18 cellular contexts compared by ENCODE assay signal in the genomic region with DNA sequence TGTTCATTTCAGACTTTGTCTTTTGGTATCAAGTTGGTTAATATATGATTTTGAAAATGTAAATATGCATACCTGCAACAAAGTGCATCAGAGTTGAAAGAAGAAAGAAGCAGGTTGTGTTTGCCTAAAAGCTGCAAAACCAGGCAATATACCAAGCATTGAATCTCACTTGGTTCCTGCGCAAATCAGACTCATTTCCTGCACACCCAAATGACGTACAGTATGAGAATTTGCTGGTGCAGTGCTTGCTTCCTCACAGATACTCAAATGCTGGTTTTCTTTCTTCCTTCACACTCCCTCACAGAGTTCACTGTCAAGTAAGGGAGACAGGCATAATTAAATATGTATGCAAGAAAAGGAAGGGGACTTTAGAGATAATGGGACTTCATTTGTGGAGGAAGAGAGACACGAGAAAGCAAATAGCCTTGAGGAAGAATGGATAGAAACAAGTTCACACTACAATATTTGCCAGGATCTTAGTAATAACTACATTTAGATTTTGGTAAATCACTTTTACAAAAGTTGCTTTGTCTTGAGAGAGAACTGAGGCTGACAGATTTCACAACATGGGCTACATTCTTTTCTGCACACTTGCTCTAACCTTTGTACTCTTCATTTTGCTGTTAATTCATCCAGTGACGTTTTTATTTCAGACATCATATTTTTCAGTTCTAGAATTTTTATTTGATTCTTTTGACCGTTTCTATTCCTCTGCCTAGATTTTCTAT. TPM values are rescaled to one million over a fixed set of nuclear protein-coding genes. Genes with fewer than 3 reads are reported as not detected.
DNase-seq lines count a peak whose midpoint lies in the region; ATAC-seq, FAIRE-seq and TF ChIP-seq lines count a peak whose summit lies in the region.
"Had no signal": no experiment of that assay in that cellular context is flagged by ENCODE, and none has a peak within 500 bp of the region (broad histone marks: within the 10 kb centered on the region; RNA-seq: fewer than 3 reads in every experiment).

No MANE protein-coding gene starts in this region.

- peaks cover 46% of the 10 kb centered on the region for H3K4me1 ChIP-seq in CD4-positive, CD25-positive, alpha-beta regulatory T cell (ENCODE audit: control insufficient read depth, insufficient read depth, low read length, poor library complexity, severe bottlenecking)
- peaks cover 95% of the 10 kb centered on the region for H3K4me1 ChIP-seq in CD4-positive, alpha-beta memory T cell (ENCODE audit: insufficient read depth, low read length)
- H3K4me1 ChIP-seq in HepG2 (ENCODE audit: insufficient read depth, low read length): peaks cover 18% of the 10 kb centered on the region
- H3K4me1 ChIP-seq: tibial artery had no signal

- no peak overlapping the region for H3K4me3 ChIP-seq in CD4-positive, CD25-positive, alpha-beta regulatory T cell (ENCODE audit: low read depth, low read length)
- no peak overlapping the region for H3K4me3 ChIP-seq in CD4-positive, alpha-beta memory T cell (ENCODE audit: low read length in 2 of 2)
- H3K4me3 ChIP-seq in HepG2 (replicated peaks in 1 of 3; ENCODE audit: insufficient read depth in 1 of 3, low read depth in 2 of 3, low read length in 3 of 3) (no peak overlapping the region), MG63 (no peak overlapping the region)
- H3K4me3 ChIP-seq: gastrocnemius medialis, ovary, tibial artery had no signal

- peak; percentile 45 to 50 for ATAC-seq in CD4-positive, CD25-positive, alpha-beta regulatory T cell (ENCODE audit: low read depth in 2 of 2)
- ATAC-seq in HepG2: no peak
- ATAC-seq: gastrocnemius medialis, left ventricle myocardium superior, WTC11 had no signal

- H3K79me2 ChIP-seq in HepG2 (ENCODE audit: insufficient read depth, low read length): no peaks in the 10 kb centered on the region

- no peaks in the 10 kb centered on the region for H3K9me3 ChIP-seq in CD4-positive, CD25-positive, alpha-beta regulatory T cell (ENCODE audit: control insufficient read depth in 2 of 2, low read length in 2 of 2)
- H3K9me3 ChIP-seq in CD4-positive, alpha-beta memory T cell (ENCODE audit: control insufficient read depth in 1 of 2, low read length in 2 of 2): no peaks in the 10 kb centered on the region
- H3K9me3 ChIP-seq in HepG2 (ENCODE audit: low read length) (peaks cover 14% of the 10 kb centered on the region), MG63 (no peaks in the 10 kb centered on the region)
- H3K9me3 ChIP-seq: gastrocnemius medialis, ovary, tibial artery had no signal

- no peaks in the 10 kb centered on the region for H3K36me3 ChIP-seq in CD4-positive, CD25-positive, alpha-beta regulatory T cell (ENCODE audit: control insufficient read depth, insufficient read depth, low read length)
- H3K36me3 ChIP-seq in CD4-positive, alpha-beta memory T cell (ENCODE audit: insufficient read depth, low read length): no peaks in the 10 kb centered on the region
- H3K36me3 ChIP-seq in HepG2 (replicated peaks in 1 of 2; ENCODE audit: control insufficient read depth in 1 of 2, insufficient read depth in 2 of 2, low read length in 2 of 2): no peaks in the 10 kb centered on the region
- H3K36me3 ChIP-seq in MG63: no peaks in the 10 kb centered on the region
- H3K36me3 ChIP-seq: gastrocnemius medialis, ovary, tibial artery had no signal

- no peak for TF ChIP-seq POLR2A in HepG2 (IDR thresholded peaks at IDR 0.05; ENCODE audit: insufficient read depth in 1 of 2, low read depth in 2 of 2, low read length in 2 of 2)
- no peak for TF ChIP-seq POLR2A in GM12891 (IDR thresholded peaks at IDR 0.05; ENCODE audit: low read depth, low read length)

- peak overlapping the region; percentile 62 to 94 (median 89) for H3K27ac Mint-ChIP-seq in CD4-positive, CD25-positive, alpha-beta regulatory T cell
- peak overlapping the region; percentile 72 to 99 (median 96) for H3K27ac Mint-ChIP-seq in CD4-positive, alpha-beta memory T cell
- H3K27ac Mint-ChIP-seq in activated T-helper 1 cell treated with anti-CD3 and anti-CD28 coated beads, Interleukin-12 subunit alpha, Interleukin-12 subunit beta, Interleukin-2, Interleukin-4 antibody, amounts not matched to agents 30 ng/mL and 10 ng/mL and 1 ng/mL, durations not matched to agents 14 hours and 24 hours and 36 hours: peak overlapping the region; percentile 63
- H3K27ac Mint-ChIP-seq: WTC11 had no signal

- no peaks in the 10 kb centered on the region for H4K20me1 ChIP-seq in HepG2 (ENCODE audit: insufficient read depth, low read length)

- H3K4me3 Mint-ChIP-seq in CD4-positive, CD25-positive, alpha-beta regulatory T cell: peak overlapping the region; percentile 12 to 44 (median 18)
- peak overlapping the region in 5 of 8 donors; percentile 4 to 83 (median 58) for H3K4me3 Mint-ChIP-seq in CD4-positive, alpha-beta memory T cell
- peak overlapping the region; percentile 28 for H3K4me3 Mint-ChIP-seq in activated T-helper 1 cell treated with anti-CD3 and anti-CD28 coated beads, Interleukin-12 subunit alpha, Interleukin-12 subunit beta, Interleukin-2, Interleukin-4 antibody, amounts not matched to agents 30 ng/mL and 10 ng/mL and 1 ng/mL, durations not matched to agents 14 hours and 24 hours and 36 hours
- H3K4me3 Mint-ChIP-seq: WTC11 had no signal

- TF ChIP-seq RAD21 in HepG2 (CRISPR knock-in tag; IDR thresholded peaks at IDR 0.05): no peak

- H3K9me3 Mint-ChIP-seq in CD4-positive, CD25-positive, alpha-beta regulatory T cell: peaks cover 0 to 5% (median 0%) of the 10 kb centered on the region in 7 donors
- peaks cover 0 to 4% (median 2%) of the 10 kb centered on the region in 8 donors for H3K9me3 Mint-ChIP-seq in CD4-positive, alpha-beta memory T cell
- peaks cover 11% of the 10 kb centered on the region for H3K9me3 Mint-ChIP-seq in activated T-helper 1 cell treated with anti-CD3 and anti-CD28 coated beads, Interleukin-12 subunit alpha, Interleukin-12 subunit beta, Interleukin-2, Interleukin-4 antibody, amounts not matched to agents 30 ng/mL and 10 ng/mL and 1 ng/mL, durations not matched to agents 14 hours and 24 hours and 36 hours
- H3K9me3 Mint-ChIP-seq: WTC11 had no signal

- peaks cover 34 to 79% (median 57%) of the 10 kb centered on the region in 4 donors for H3K4me1 Mint-ChIP-seq in CD4-positive, CD25-positive, alpha-beta regulatory T cell
- H3K4me1 Mint-ChIP-seq in CD4-positive, alpha-beta memory T cell: peaks cover 67 to 85% (median 76%) of the 10 kb centered on the region in 4 donors
- peaks cover 78% of the 10 kb centered on the region for H3K4me1 Mint-ChIP-seq in activated T-helper 1 cell treated with anti-CD3 and anti-CD28 coated beads, Interleukin-12 subunit alpha, Interleukin-12 subunit beta, Interleukin-2, Interleukin-4 antibody, amounts not matched to agents 30 ng/mL and 10 ng/mL and 1 ng/mL, durations not matched to agents 14 hours and 24 hours and 36 hours (ENCODE audit: low read depth)

- TF ChIP-seq EP300 in HepG2 (IDR thresholded peaks at IDR 0.05; ENCODE audit: low read depth in 2 of 2, low read length in 2 of 2) (peak in 1 of 2 experiments; percentile 18; a peak in 1 of 4 replicates), HepG2 (CRISPR knock-in tag; IDR thresholded peaks at IDR 0.05; ENCODE audit: borderline replicate concordance) (no peak)

- H3K4me2 ChIP-seq in HepG2 (ENCODE audit: low read depth, low read length): peak overlapping the region; percentile 3; the same call in 1 of the 2 replicates

- no TSS peak for BruUV-seq in HepG2 (replicated peaks; lab: Mats Ljungman, UMichigan)

- no peaks in the 10 kb centered on the region for H3K36me3 Mint-ChIP-seq in CD4-positive, CD25-positive, alpha-beta regulatory T cell
- no peaks in the 10 kb centered on the region for H3K36me3 Mint-ChIP-seq in CD4-positive, alpha-beta memory T cell
- H3K36me3 Mint-ChIP-seq in activated T-helper 1 cell treated with anti-CD3 and anti-CD28 coated beads, Interleukin-12 subunit alpha, Interleukin-12 subunit beta, Interleukin-2, Interleukin-4 antibody, amounts not matched to agents 30 ng/mL and 10 ng/mL and 1 ng/mL, durations not matched to agents 14 hours and 24 hours and 36 hours (ENCODE audit: low read depth): peaks cover 23% of the 10 kb centered on the region
- H3K36me3 Mint-ChIP-seq: WTC11 had no signal

- H2AFZ ChIP-seq in HepG2 (ENCODE audit: low read length): no peak overlapping the region

- FAIRE-seq in HepG2 (lab: Jason Lieb, UNC): no peak
- FAIRE-seq in GM19239 (lab: Jason Lieb, UNC): no peak
- FAIRE-seq in GM12891 (lab: Jason Lieb, UNC): no peak
- FAIRE-seq: astrocyte, endothelial cell of umbilical vein had no signal

- POLR2A ChIA-PET in CD4-positive, alpha-beta memory T cell (lab: Charles Lee; ENCODE audit: partially characterized antibody): interaction anchor here (0.7 to 2.2 kb wide), 3 partner anchors 9 to 667 kb away, joined by 3 to 5 read pairs (median 3); a partner anchor contains a TSS
- POLR2A ChIA-PET in HepG2 (lab: Yijun Ruan, JAX): no interaction called here

- in situ Hi-C loops in HepG2 (cut with HindIII; ENCODE audit: extremely low pct_ligation_motif_present, low pct_unique_long_range_greater_than_20kb): no loop called here

- no peaks in the 10 kb centered on the region for H3K27me3 Mint-ChIP-seq in CD4-positive, CD25-positive, alpha-beta regulatory T cell
- no peaks in the 10 kb centered on the region for H3K27me3 Mint-ChIP-seq in CD4-positive, alpha-beta memory T cell
- H3K27me3 Mint-ChIP-seq in activated T-helper 1 cell treated with anti-CD3 and anti-CD28 coated beads, Interleukin-12 subunit alpha, Interleukin-12 subunit beta, Interleukin-2, Interleukin-4 antibody, amounts not matched to agents 30 ng/mL and 10 ng/mL and 1 ng/mL, durations not matched to agents 14 hours and 24 hours and 36 hours (ENCODE audit: insufficient read depth): no peaks in the 10 kb centered on the region

- DNase-seq in CD4-positive, CD25-positive, alpha-beta regulatory T cell: peak in 2 of 3 donors; percentile 43 to 68
- DNase-seq in CD4-positive, alpha-beta memory T cell: peak; percentile 69 to 80 (median 72)
- peak; percentile 15 for DNase-seq in activated T-helper 1 cell treated with anti-CD3 and anti-CD28 coated beads, Interleukin-12 subunit alpha, Interleukin-12 subunit beta, Interleukin-2, Interleukin-4 antibody, amounts not matched to agents 30 ng/mL and 10 ng/mL and 1 ng/mL, durations not matched to agents 14 hours and 24 hours and 36 hours (ENCODE audit: low spot score)
- DNase-seq in HepG2 (ENCODE audit: low spot score) (peak; percentile 13), MG63 (no peak), GM19239 (ENCODE audit: insufficient read length, low spot score) (no peak), GM12891 (ENCODE audit: insufficient read length, low spot score) (no peak)
- DNase-seq: DMS153; gastrocnemius medialis; left ventricle myocardium superior; NCI-H2227 treated with DMSO at 0.1 percent for 48 hours; ovary; stimulated activated CD4-positive, alpha-beta T cell treated with anti-CD3 and anti-CD28 coated beads, Interleukin-4, amount 100 ng/mL, for 24 hours; tibial artery had no signal

- TF ChIP-seq CTCF in HepG2 (CRISPR knock-in tag; IDR thresholded peaks at IDR 0.05): no peak

- H3K27me3 ChIP-seq in CD4-positive, CD25-positive, alpha-beta regulatory T cell (ENCODE audit: control insufficient read depth, insufficient read depth, low read length): no peaks in the 10 kb centered on the region
- H3K27me3 ChIP-seq in CD4-positive, alpha-beta memory T cell (ENCODE audit: insufficient read depth, low read length): no peaks in the 10 kb centered on the region
- H3K27me3 ChIP-seq in HepG2 (ENCODE audit: control insufficient read depth in 1 of 2, insufficient read depth in 2 of 2, low read length in 2 of 2) (no peaks in the 10 kb centered on the region), MG63 (no peaks in the 10 kb centered on the region)
- H3K27me3 ChIP-seq: gastrocnemius medialis, ovary, tibial artery had no signal

- CTCF ChIA-PET in CD4-positive, alpha-beta memory T cell (lab: Charles Lee; ENCODE audit: partially characterized antibody): no interaction called here
- CTCF ChIA-PET in HepG2 (lab: Yijun Ruan, JAX; ENCODE audit: low intra/inter-chr PET ratio, low total read pairs): no interaction called here

- H3K27ac ChIP-seq in CD4-positive, CD25-positive, alpha-beta regulatory T cell (ENCODE audit: insufficient read depth, low read length, poor library complexity, severe bottlenecking): no peak overlapping the region
- H3K27ac ChIP-seq in CD4-positive, alpha-beta memory T cell (ENCODE audit: low read depth, low read length): peak overlapping the region; percentile 16
- no peak overlapping the region for H3K27ac ChIP-seq in HepG2 (ENCODE audit: extremely low read length, insufficient read depth, low read length)
- H3K27ac ChIP-seq: gastrocnemius medialis, ovary, tibial artery had no signal

- 23% methylated on average over 5 of the region's 5 CpGs for WGBS in HepG2 (ENCODE audit: low lambda C conversion rate)

- no peak overlapping the region for H3K9ac ChIP-seq in HepG2 (ENCODE audit: insufficient read depth, low read depth, low read length)

- intact Hi-C loops in CD4-positive, alpha-beta memory T cell (cut with micrococcal nuclease): no loop called here
- intact Hi-C loops in activated T-helper 1 cell treated with anti-CD3 and anti-CD28 coated beads, Interleukin-12 subunit alpha, Interleukin-12 subunit beta, Interleukin-2, Interleukin-4 antibody, amounts not matched to agents 30 ng/mL and 10 ng/mL and 1 ng/mL, durations not matched to agents 14 hours and 24 hours and 36 hours (cut with micrococcal nuclease): no loop called here
- intact Hi-C loops in HepG2 (cut with micrococcal nuclease; ENCODE audit: unreplicated experiment): no loop called here

RNA-seq across cellular contexts. Expression of a gene that starts 56.9 kb away (rescaled TPM):
- 5.7 TPM for total RNA-seq in CD4-positive, CD25-positive, alpha-beta regulatory T cell
- 1 to 10 TPM in 3 of 4 donors, under 1 TPM in 1; 0.46 to 3.5 (median 1.5) TPM for polyA plus RNA-seq in CD4-positive, CD25-positive, alpha-beta regulatory T cell
- total RNA-seq in CD4-positive, alpha-beta memory T cell: 1 to 10 TPM; 4.5 to 5.4 TPM
- 1 to 10 TPM; 1.5 to 4.0 TPM for polyA plus RNA-seq in CD4-positive, alpha-beta memory T cell
- total RNA-seq in activated T-helper 1 cell treated with anti-CD3 and anti-CD28 coated beads, Interleukin-12 subunit alpha, Interleukin-12 subunit beta, Interleukin-2, Interleukin-4 antibody, amounts not matched to agents 30 ng/mL and 10 ng/mL and 1 ng/mL, durations not matched to agents 14 hours and 24 hours and 36 hours: 12.3 and 14.0 TPM in 2 replicates
- total RNA-seq in HepG2 (2016; rRNA removed; fragmentation: Illumina TruSeq; extraction: Trizol): not detected in 2 replicates
- total RNA-seq in HepG2 (2016; cell fraction: cytosol; rRNA removed; fragmentation: Illumina TruSeq; extraction: Trizol; ENCODE audit: low read depth): not detected in 2 replicates
- not detected in 2 replicates for total RNA-seq in HepG2 (2016; cell fraction: insoluble cytoplasmic fraction; rRNA removed; fragmentation: Illumina TruSeq; extraction: Trizol)
- total RNA-seq in HepG2 (2016; cell fraction: membrane; rRNA removed; fragmentation: Illumina TruSeq; extraction: Trizol): not detected in 2 replicates
- not detected in 2 replicates for total RNA-seq in HepG2 (2016; cell fraction: nucleus; rRNA removed; fragmentation: Illumina TruSeq; extraction: Trizol)
- not detected in 2 replicates for polyA plus RNA-seq in HepG2 (2011; rRNA removed)
- not detected in 2 replicates for polyA plus RNA-seq in HepG2 (2011; cell fraction: cytosol; rRNA removed)
- polyA plus RNA-seq in HepG2 (2011; cell fraction: nucleus; rRNA removed): not detected in 2 replicates
- polyA plus RNA-seq in HepG2 (2012): not detected in 2 replicates
- not detected in 2 replicates for polyA plus RNA-seq in HepG2 (2016; cell fraction: cytosol; fragmentation: Illumina TruSeq; extraction: Trizol; ENCODE audit: low read depth)
- polyA plus RNA-seq in HepG2 (2016; cell fraction: insoluble cytoplasmic fraction; fragmentation: Illumina TruSeq; extraction: Trizol; ENCODE audit: low read depth): not detected in 2 replicates
- not detected in 2 replicates for polyA plus RNA-seq in HepG2 (2016; cell fraction: membrane; fragmentation: Illumina TruSeq; extraction: Trizol; ENCODE audit: low read depth)
- not detected in 2 replicates for polyA plus RNA-seq in HepG2 (2016; cell fraction: nucleus; fragmentation: Illumina TruSeq; extraction: Trizol; ENCODE audit: insufficient read depth, low read depth)
- not detected in 2 replicates for polyA minus RNA-seq in HepG2 (2011; rRNA and poly(A)+ RNA removed; ENCODE audit: low replicate concordance)
- polyA minus RNA-seq in HepG2 (2011; cell fraction: cytosol; rRNA and poly(A)+ RNA removed): not detected in 2 replicates
- polyA minus RNA-seq in HepG2 (2011; cell fraction: nucleus; rRNA and poly(A)+ RNA removed): not detected in 2 replicates
- total RNA-seq in MG63 (2014; rRNA removed; shearing (Covaris generic); ENCODE audit: low replicate concordance): not detected in 2 replicates
- 1.0 TPM for polyA plus RNA-seq in GM12891 (2012; ENCODE audit: low read depth, missing spikeins)
- total RNA-seq: astrocyte, endothelial cell of umbilical vein, RPMI7951 had no signal
- polyA plus RNA-seq: endothelial cell of umbilical vein had no signal

Comparison
In these comparisons a context has a peak if more than half of its experiments do, and no peak if none do; other contexts are left out.
1. DNase-seq: peak in CD4-positive, CD25-positive, alpha-beta regulatory T cell (2 of 3), CD4-positive, alpha-beta memory T cell (5 of 5), activated T-helper 1 cell treated with anti-CD3 and anti-CD28 coated beads, Interleukin-12 subunit alpha, Interleukin-12 subunit beta, Interleukin-2, Interleukin-4 antibody, amounts not matched to agents 30 ng/mL and 10 ng/mL and 1 ng/mL, durations not matched to agents 14 hours and 24 hours and 36 hours (single experiment) and HepG2 (single experiment); none in MG63 (single experiment), GM19239 (single experiment) and GM12891 (single experiment).
2. Peak in every context shown above with its lines, with median percentiles within 50 percentile points of each other: H3K27ac Mint-ChIP-seq and H3K4me3 Mint-ChIP-seq.